8 cellular contexts compared by ENCODE assay signal in the genomic region with DNA sequence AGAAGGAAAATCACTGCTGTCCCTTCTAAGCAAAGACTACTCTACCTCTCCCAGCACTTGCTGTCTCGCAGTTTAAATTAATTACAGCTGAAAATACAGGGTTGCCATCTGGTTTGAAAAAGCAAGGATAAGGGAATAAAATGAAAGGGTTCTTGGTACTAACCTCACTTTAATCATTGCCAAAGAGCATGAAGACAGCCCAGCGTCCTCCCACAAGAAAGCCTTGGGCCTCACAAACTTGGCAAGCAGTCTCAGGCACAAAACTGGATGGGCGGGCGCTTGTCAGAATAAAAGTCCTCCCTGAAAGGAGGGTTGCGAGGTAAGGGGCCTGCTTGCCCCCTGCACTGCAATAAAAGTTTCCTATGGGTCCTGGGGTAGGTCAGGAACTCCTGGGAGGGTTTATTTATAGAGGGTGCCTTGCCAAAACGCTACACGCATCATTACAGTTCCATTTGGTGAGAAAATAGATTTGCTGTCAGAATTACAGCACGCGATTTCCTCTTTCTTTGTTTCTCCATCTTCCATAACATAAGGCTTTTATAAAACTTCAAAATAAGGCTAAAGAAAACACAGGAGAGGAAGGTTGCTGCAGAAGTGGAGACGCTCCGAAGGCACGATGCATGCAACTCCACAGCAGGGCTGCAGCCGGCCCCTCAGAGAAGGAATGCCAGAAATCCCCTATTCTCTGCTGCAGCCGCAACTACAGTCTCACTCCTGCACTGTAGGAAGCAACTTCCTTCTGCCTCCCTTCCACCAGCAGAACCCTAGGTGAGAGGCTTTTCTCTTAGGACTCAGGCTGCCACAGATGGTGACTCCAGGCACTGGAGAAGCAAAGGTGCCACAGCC.
DNase-seq lines count a peak whose midpoint lies in the region; TF ChIP-seq lines count a peak whose summit lies in the region.

No MANE protein-coding gene starts in this region.

- no peak overlapping the region for H3K27ac ChIP-seq in WERI-Rb-1

- peak overlapping the region; percentile 61 for H3K9ac ChIP-seq in skeletal muscle satellite cell (ENCODE audit: low read depth, low read length)

- peaks cover 16% of the 10 kb centered on the region for H3K36me3 Mint-ChIP-seq in activated CD4-positive, alpha-beta T cell treated with anti-CD3 and anti-CD28 coated beads, Interleukin-2, amount 10 ng/mL, durations not matched to agents 7 days and 5 days (ENCODE audit: low read depth)
- H3K36me3 Mint-ChIP-seq in MCF 10A (ENCODE audit: insufficient read depth, unreplicated experiment) = peaks cover 37% of the 10 kb centered on the region

- H3K27me3 ChIP-seq in skeletal muscle satellite cell (ENCODE audit: control insufficient read depth, insufficient read depth, low read length) = no peaks in the 10 kb centered on the region
- H3K27me3 ChIP-seq in WERI-Rb-1 (ENCODE audit: insufficient read depth, low read depth, severe bottlenecking) = no peaks in the 10 kb centered on the region

- H3K9me3 ChIP-seq in skeletal muscle satellite cell (replicated peaks; ENCODE audit: low read length) (no peaks in the 10 kb centered on the region), WERI-Rb-1 (ENCODE audit: severe bottlenecking) (no peaks in the 10 kb centered on the region)

- H3K4me3 Mint-ChIP-seq in activated CD4-positive, alpha-beta T cell treated with anti-CD3 and anti-CD28 coated beads, Interleukin-2, amount 10 ng/mL, durations not matched to agents 7 days and 5 days = peak overlapping the region; percentile 23
- peak overlapping the region; percentile 71 for H3K4me3 Mint-ChIP-seq in MCF 10A (ENCODE audit: unreplicated experiment)

- peak overlapping the region; percentile 57 for H3K4me3 ChIP-seq in skeletal muscle satellite cell (ENCODE audit: low read length)
- no peak overlapping the region for H3K4me3 ChIP-seq in WERI-Rb-1 (ENCODE audit: low read depth, low read length)

- CTCF ChIA-PET in activated CD4-positive, alpha-beta T cell treated with anti-CD3 and anti-CD28 coated beads, Interleukin-2, amount 10 ng/mL, durations not matched to agents 7 days and 5 days (lab: Charles Lee) = no interaction called here
- CTCF ChIA-PET in MCF 10A (lab: Yijun Ruan, JAX) = interaction anchor here (0.6 to 1.2 kb wide), 3 partner anchors 9 to 250 kb away, joined by 3 read pairs; no protein-coding TSS in a partner anchor

- POLR2A ChIA-PET in activated CD4-positive, alpha-beta T cell treated with anti-CD3 and anti-CD28 coated beads, Interleukin-2, amount 10 ng/mL, durations not matched to agents 7 days and 5 days (lab: Charles Lee) = interaction anchor here (0.6 kb wide), 1 partner anchor 42 kb away, joined by 3 read pairs; no protein-coding TSS in a partner anchor
- POLR2A ChIA-PET in MCF 10A (lab: Yijun Ruan, JAX) = interaction anchor here (0.8 to 3.8 kb wide), 11 partner anchors 11 to 262 kb away, joined by 3 to 19 read pairs (median 3); partner anchors contain the start of gene VGLL4

- H3K4me1 ChIP-seq in skeletal muscle satellite cell (ENCODE audit: control insufficient read depth, insufficient read depth, low read length) = peaks cover 58% of the 10 kb centered on the region

- H3K4me2 ChIP-seq in skeletal muscle satellite cell (ENCODE audit: low read length) = peak overlapping the region; percentile 79

- BruUV-seq in MCF 10A (replicated peaks; lab: Mats Ljungman, UMichigan) = no TSS peak

- peaks cover 4% of the 10 kb centered on the region for H3K36me3 ChIP-seq in skeletal muscle satellite cell (ENCODE audit: insufficient read depth, low read length)
- H3K36me3 ChIP-seq in WERI-Rb-1 = peaks cover 12% of the 10 kb centered on the region

- H3K27me3 Mint-ChIP-seq in activated CD4-positive, alpha-beta T cell treated with anti-CD3 and anti-CD28 coated beads, Interleukin-2, amount 10 ng/mL, durations not matched to agents 7 days and 5 days = no peaks in the 10 kb centered on the region
- no peaks in the 10 kb centered on the region for H3K27me3 Mint-ChIP-seq in MCF 10A (ENCODE audit: insufficient read depth, unreplicated experiment)

- H3K27ac Mint-ChIP-seq in activated CD4-positive, alpha-beta T cell treated with anti-CD3 and anti-CD28 coated beads, Interleukin-2, amount 10 ng/mL, durations not matched to agents 7 days and 5 days = no peak overlapping the region
- H3K27ac Mint-ChIP-seq in MCF 10A (ENCODE audit: low read depth, unreplicated experiment) = peak overlapping the region; percentile 82

- H3K9me3 Mint-ChIP-seq in activated CD4-positive, alpha-beta T cell treated with anti-CD3 and anti-CD28 coated beads, Interleukin-2, amount 10 ng/mL, durations not matched to agents 7 days and 5 days = no peaks in the 10 kb centered on the region
- H3K9me3 Mint-ChIP-seq in MCF 10A (ENCODE audit: unreplicated experiment) = peaks cover 6% of the 10 kb centered on the region

- TF ChIP-seq CTCF in MCF 10A (IDR thresholded peaks at IDR 0.05; ENCODE audit: unreplicated experiment) (no peak), WERI-Rb-1 (IDR thresholded peaks at IDR 0.05; ENCODE audit: low read depth, low read length) (no peak)

- DNase-seq in activated CD4-positive, alpha-beta T cell treated with anti-CD3 and anti-CD28 coated beads, Interleukin-2, amount 10 ng/mL, durations not matched to agents 7 days and 5 days = peak; percentile 15
- DNase-seq in activated CD4-positive, alpha-beta T cell treated with anti-CD3 and anti-CD28 coated beads for 4 hours = no peak
- peak; percentile 65 for DNase-seq in NCI-H2227 treated with DMSO at 0.1 percent for 48 hours (lab: John Stamatoyannopoulos, UW)
- DNase-seq in MCF 10A (ENCODE audit: unreplicated experiment) = peak; percentile 85
- DNase-seq in iPS-NIHi7 (ENCODE audit: extremely low spot score) = peak; percentile 66
- DNase-seq in WERI-Rb-1 = no peak
- no peak for DNase-seq in effector CD4-positive, alpha-beta T cell

- H3K4me1 Mint-ChIP-seq in activated CD4-positive, alpha-beta T cell treated with anti-CD3 and anti-CD28 coated beads, Interleukin-2, amount 10 ng/mL, durations not matched to agents 7 days and 5 days = peaks cover 26% of the 10 kb centered on the region
- peaks cover 46% of the 10 kb centered on the region for H3K4me1 Mint-ChIP-seq in MCF 10A (ENCODE audit: insufficient read depth, unreplicated experiment)

- intact Hi-C loops in MCF 10A (cut with micrococcal nuclease) = loop anchor here (2.0 to 10.0 kb wide), 2 partner anchors 14 to 222 kb away; no protein-coding TSS in a partner anchor

Comparison
In these comparisons a context has a peak if more than half of its experiments do, and no peak if none do; other contexts are left out.
1. DNase-seq: peak in activated CD4-positive, alpha-beta T cell treated with anti-CD3 and anti-CD28 coated beads, Interleukin-2, amount 10 ng/mL, durations not matched to agents 7 days and 5 days (single experiment), NCI-H2227 treated with DMSO at 0.1 percent for 48 hours (single experiment), MCF 10A (single experiment) and iPS-NIHi7 (single experiment); none in activated CD4-positive, alpha-beta T cell treated with anti-CD3 and anti-CD28 coated beads for 4 hours (0 of 2), WERI-Rb-1 (single experiment) and effector CD4-positive, alpha-beta T cell (single experiment).